20 cellular contexts compared by ENCODE assay signal in genomic region chr15:78789615-78790014, GRCh38. TPM values are rescaled to one million over a fixed set of nuclear protein-coding genes. Genes with fewer than 3 reads are reported as not detected.
DNase-seq lines count a peak whose midpoint lies in the region; ATAC-seq, FAIRE-seq and TF ChIP-seq lines count a peak whose summit lies in the region.
"Had no signal": no experiment of that assay in that cellular context is flagged by ENCODE, and none has a peak within 500 bp of the region (broad histone marks: within the 10 kb centered on the region; RNA-seq: fewer than 3 reads in every experiment).

No MANE protein-coding gene starts in this region.

- ATAC-seq in Right ventricle myocardium inferior (peak; percentile 9), left ventricle myocardium superior (no peak), K562 (no peak)
- ATAC-seq: CD8-positive, alpha-beta T cell had no signal

- no peak for TF ChIP-seq RAD21 in K562 (CRISPR knock-in tag; conservative IDR thresholded peaks at IDR 0.05 in 1 of 2, IDR thresholded peaks at IDR 0.05 in 1 of 2)

- no peaks in the 10 kb centered on the region for H3K79me1 ChIP-seq in neuronal stem cell (ENCODE audit: low read depth, low read length)

- H3K4me2 ChIP-seq in K562 (ENCODE audit: insufficient read depth, low read length) (no peak overlapping the region), neuronal stem cell (ENCODE audit: insufficient read depth, low read length, poor library complexity, severe bottlenecking) (no peak overlapping the region)

- H3K18ac ChIP-seq in neuronal stem cell (ENCODE audit: low read length), result no peak overlapping the region

- H3K4me3 ChIP-seq in K562, result no peak overlapping the region
- H3K4me3 ChIP-seq in neuronal stem cell (ENCODE audit: low read length in 2 of 2), result no peak overlapping the region

- H2BK15ac ChIP-seq in neuronal stem cell (ENCODE audit: low read length), result no peak overlapping the region

- H2BK120ac ChIP-seq in neuronal stem cell (ENCODE audit: low read depth, low read length), result no peak overlapping the region

- POLR2A ChIA-PET in K562 (lab: Yijun Ruan, JAX), result interaction anchor here (0.6 kb wide), 1 partner anchor 20 kb away, joined by 3 read pairs; no protein-coding TSS in a partner anchor

- H3K9ac ChIP-seq in K562 (ENCODE audit: insufficient read depth in 1 of 2, low read depth in 2 of 2, low read length in 2 of 2), result no peak overlapping the region
- peak overlapping the region; percentile 21 for H3K9ac ChIP-seq in neuronal stem cell (ENCODE audit: low read depth, low read length, poor library complexity)

- no peaks in the 10 kb centered on the region for H3K9me3 Mint-ChIP-seq in T-helper 2 cell treated with Interferon-gamma antibody and Interleukin-4, amounts not matched to agents 5 μg/mL and 100 μg/mL, for 36 hours
- H3K9me3 Mint-ChIP-seq in type B pancreatic cell, result no peaks in the 10 kb centered on the region

- no peak overlapping the region for H4K8ac ChIP-seq in neuronal stem cell (ENCODE audit: low read depth, low read length)

- peaks cover 3% of the 10 kb centered on the region for H3K27me3 Mint-ChIP-seq in T-helper 2 cell treated with Interferon-gamma antibody and Interleukin-4, amounts not matched to agents 5 μg/mL and 100 μg/mL, for 36 hours (ENCODE audit: low read depth)
- H3K27me3 Mint-ChIP-seq in type B pancreatic cell, result no peaks in the 10 kb centered on the region

- H2BK12ac ChIP-seq in neuronal stem cell (ENCODE audit: low read length), result peak overlapping the region; percentile 41

- peaks cover 17% of the 10 kb centered on the region for H3K4me1 Mint-ChIP-seq in T-helper 2 cell treated with Interferon-gamma antibody and Interleukin-4, amounts not matched to agents 5 μg/mL and 100 μg/mL, for 36 hours (ENCODE audit: low read depth)
- H3K4me1 Mint-ChIP-seq in type B pancreatic cell (ENCODE audit: unreplicated experiment), result no peaks in the 10 kb centered on the region

- TF ChIP-seq POLR2A in K562 (conservative IDR thresholded peaks at IDR 0.05), result no peak

- H3K27ac ChIP-seq in K562 (ENCODE audit: extremely low read depth, low read depth, low read length), result no peak overlapping the region
- no peak overlapping the region for H3K27ac ChIP-seq in neuronal stem cell (replicated peaks; ENCODE audit: low read length)
- H3K27ac ChIP-seq: 22Rv1 had no signal

- TF ChIP-seq EP300 in K562 (IDR thresholded peaks at IDR 0.05; ENCODE audit: low read length), result no peak

- no peak overlapping the region for H2AFZ ChIP-seq in K562 (ENCODE audit: low read depth, low read length)
- no peak overlapping the region for H2AFZ ChIP-seq in neuronal stem cell (ENCODE audit: low read length)

- H3K27me3 ChIP-seq in K562 (ENCODE audit: control insufficient read depth in 2 of 2, insufficient read depth in 2 of 2, low read length in 2 of 2) (peaks cover 12 to 51% of the 10 kb centered on the region in 2 experiments; a peak in 4 of 5 replicates), neuronal stem cell (ENCODE audit: control insufficient read depth in 3 of 3, insufficient read depth in 3 of 3, low read depth in 1 of 3, low read length in 3 of 3) (no peaks in the 10 kb centered on the region)

- H4K20me1 ChIP-seq in K562 (replicated peaks; ENCODE audit: control insufficient read depth, insufficient read depth, low read length), result no peaks in the 10 kb centered on the region

- 2% methylated on average over 16 of the region's 17 CpGs for WGBS in K562 (ENCODE audit: insufficient coverage, low coverage, missing lambda C conversion rate)
- WGBS in neuronal stem cell (ENCODE audit: extremely low coverage in 2 of 2, insufficient read length in 2 of 2, insufficient replicate concordance in 1 of 2), 2 donors, result no CpG with 5 or more reads among the region's 17 CpGs

- H3K4me1 ChIP-seq in K562 (replicated peaks in 1 of 2; ENCODE audit: control insufficient read depth in 2 of 2, insufficient read depth in 2 of 2, low read length in 2 of 2) (peaks cover 0 to 4% of the 10 kb centered on the region in 2 experiments; a peak in 1 of 5 replicates), neuronal stem cell (ENCODE audit: control insufficient read depth in 2 of 2, insufficient read depth in 1 of 2, low read depth in 1 of 2, low read length in 2 of 2) (no peaks in the 10 kb centered on the region)

- H2BK5ac ChIP-seq in neuronal stem cell (ENCODE audit: low read length), result no peak overlapping the region

- no peak overlapping the region for H2AK5ac ChIP-seq in neuronal stem cell (ENCODE audit: low read depth, low read length)

- no peak overlapping the region for H3K23ac ChIP-seq in neuronal stem cell (ENCODE audit: low read depth, low read length, poor library complexity)

- H3K4me3 Mint-ChIP-seq in T-helper 2 cell treated with Interferon-gamma antibody and Interleukin-4, amounts not matched to agents 5 μg/mL and 100 μg/mL, for 36 hours, result peak overlapping the region; percentile 41
- H3K4me3 Mint-ChIP-seq in type B pancreatic cell, result no peak overlapping the region
- H3K4me3 Mint-ChIP-seq: CD14-positive monocyte; CD8-positive, alpha-beta T cell; HFFc6 had no signal

- H3K79me2 ChIP-seq in K562 (ENCODE audit: control insufficient read depth, insufficient read depth, low read length), result no peaks in the 10 kb centered on the region

- TF ChIP-seq CTCF in K562 (IDR thresholded peaks at IDR 0.05 in 2 of 3, conservative IDR thresholded peaks at IDR 0.05 in 1 of 3; ENCODE audit: insufficient read depth in 2 of 3, low read depth in 1 of 3, low read length in 3 of 3) (no peak), type B pancreatic cell (conservative IDR thresholded peaks at IDR 0.05) (no peak)

- H3K9me1 ChIP-seq in K562 (ENCODE audit: control insufficient read depth, insufficient read depth, low read length), result no peaks in the 10 kb centered on the region

- FAIRE-seq in K562 (lab: Jason Lieb, UNC), result no peak
- FAIRE-seq: D721Med, G401.6, GM12892 had no signal

- H3K36me3 Mint-ChIP-seq in T-helper 2 cell treated with Interferon-gamma antibody and Interleukin-4, amounts not matched to agents 5 μg/mL and 100 μg/mL, for 36 hours (ENCODE audit: low read depth), result peaks cover 8% of the 10 kb centered on the region
- H3K36me3 Mint-ChIP-seq in type B pancreatic cell, result peaks cover 16% of the 10 kb centered on the region
- H3K36me3 Mint-ChIP-seq: CD14-positive monocyte; CD8-positive, alpha-beta T cell had no signal

- H3K4ac ChIP-seq in neuronal stem cell (ENCODE audit: low read length), result no peak overlapping the region

- H3K36me3 ChIP-seq in K562 (ENCODE audit: control insufficient read depth, insufficient read depth, low read length) (no peaks in the 10 kb centered on the region), neuronal stem cell (replicated peaks in 1 of 2; ENCODE audit: control insufficient read depth in 2 of 2, insufficient read depth in 2 of 2, low read length in 2 of 2) (peaks cover 44 to 91% of the 10 kb centered on the region in 2 donors)

- intact Hi-C loops in Right ventricle myocardium inferior (cut with DNase I), result no loop called here
- intact Hi-C loops in left ventricle myocardium superior (cut with micrococcal nuclease), result no loop called here
- intact Hi-C loops in K562 (cut with micrococcal nuclease), result no loop called here

- no peak overlapping the region for H4K91ac ChIP-seq in neuronal stem cell (ENCODE audit: low read depth, low read length, poor library complexity)

- in situ Hi-C loops in K562 (cut with MboI), result no loop called here

- CTCF ChIA-PET in K562 (lab: Yijun Ruan, JAX; ENCODE audit: low intra/inter-chr PET ratio), result no interaction called here

- no peak for DNase-seq in T-helper 2 cell treated with Interferon-gamma antibody and Interleukin-4, amounts not matched to agents 5 μg/mL and 100 μg/mL, for 36 hours (ENCODE audit: low spot score)
- DNase-seq in T-helper 2 cell, result no peak
- DNase-seq in Right ventricle myocardium inferior (ENCODE audit: missing footprints), result no peak
- DNase-seq in left ventricle myocardium superior, result no peak
- no peak for DNase-seq in K562 (ENCODE audit: extremely low read depth in 1 of 4, low spot score in 3 of 4)
- DNase-seq in neuronal stem cell (ENCODE audit: low spot score), result no peak
- DNase-seq in type B pancreatic cell (ENCODE audit: extremely low spot score, unreplicated experiment), result no peak
- no peak for DNase-seq in nucleus accumbens (lab: John Stamatoyannopoulos, UW)
- DNase-seq: CD8-positive, alpha-beta T cell; COR-L47; DMS153; DMS79 treated with DMSO at 0.1 percent for 48 hours; EL; HCEC 1CT had no signal

- peak overlapping the region; percentile 70 for H3K27ac Mint-ChIP-seq in T-helper 2 cell treated with Interferon-gamma antibody and Interleukin-4, amounts not matched to agents 5 μg/mL and 100 μg/mL, for 36 hours
- no peak overlapping the region for H3K27ac Mint-ChIP-seq in type B pancreatic cell
- H3K27ac Mint-ChIP-seq: CD14-positive monocyte; CD8-positive, alpha-beta T cell; HFFc6 had no signal

- BruUV-seq in K562 (replicated peaks; lab: Mats Ljungman, UMichigan), result no TSS peak

- H3K14ac ChIP-seq in neuronal stem cell (ENCODE audit: low read length), result peak overlapping the region; percentile 82

- H3K9me3 ChIP-seq in K562 (replicated peaks; ENCODE audit: control insufficient read depth, insufficient read depth, low read depth, low read length) (no peaks in the 10 kb centered on the region), neuronal stem cell (replicated peaks in 1 of 2; ENCODE audit: control insufficient read depth in 2 of 2, insufficient read depth in 1 of 2, low read depth in 1 of 2, low read length in 2 of 2) (peaks cover 0 to 10% of the 10 kb centered on the region in 2 donors)

RNA-seq across cellular contexts. Expression of gene ADAMTS7, which starts 21.6 kb away (rescaled TPM):
- total RNA-seq in Right ventricle myocardium inferior, result 32.1 TPM
- 37.9 TPM for total RNA-seq in left ventricle myocardium superior
- 0.76 TPM in 1 of 2 replicates, not detected in the other for total RNA-seq in K562 (2011; cell fraction: chromatin; rRNA removed; ENCODE audit: low replicate concordance)
- 0.13 and 0.50 TPM in 2 replicates for total RNA-seq in K562 (2011; cell fraction: nucleolus; rRNA removed)
- 0.31 TPM in 1 of 2 replicates, not detected in the other for total RNA-seq in K562 (2011; cell fraction: nucleoplasm; rRNA removed)
- not detected in 2 replicates for total RNA-seq in K562 (2014; rRNA removed)
- not detected in 2 replicates for total RNA-seq in K562 (2014; rRNA removed; fragmentation: Illumina TruSeq; extraction: Trizol)
- not detected in 2 replicates for total RNA-seq in K562 (2015; rRNA removed; fragmentation: Illumina TruSeq; extraction: Trizol)
- total RNA-seq in K562 (2021), result 0.07 and 0.13 TPM in 2 replicates
- 0.12 TPM in 1 of 2 replicates, not detected in the other for polyA plus RNA-seq in K562 (2011; rRNA removed)
- 0.06 and 0.09 TPM in 2 replicates for polyA plus RNA-seq in K562 (2011; cell fraction: cytosol; rRNA removed)
- polyA plus RNA-seq in K562 (2011; cell fraction: nucleus; rRNA removed), result 0.11 and 0.13 TPM in 2 replicates
- polyA plus RNA-seq in K562 (2012), result 0.03 and 0.21 TPM in 2 replicates
- polyA plus RNA-seq in K562 (2014; fragmentation: Illumina TruSeq; extraction: Trizol), result not detected in 2 replicates
- polyA plus RNA-seq in K562 (2014; fragmentation: Nextera tagmentation; extraction: Ambion mirVana), result not detected
- 0.05 TPM in 1 of 2 replicates, not detected in the other for polyA plus RNA-seq in K562 (2014; rRNA removed)
- 0.12 and 0.18 TPM in 2 replicates for polyA minus RNA-seq in K562 (2011; rRNA and poly(A)+ RNA removed)
- polyA minus RNA-seq in K562 (2011; cell fraction: cytosol; rRNA and poly(A)+ RNA removed), result not detected in 2 replicates
- polyA minus RNA-seq in K562 (2011; cell fraction: nucleus; rRNA and poly(A)+ RNA removed), result 0.13 and 0.22 TPM in 2 replicates
- polyA plus RNA-seq in neuronal stem cell (2013, experiment 1 of 2), result 36.9 TPM
- polyA plus RNA-seq in neuronal stem cell (2013, experiment 2 of 2), result 37.0 TPM
- total RNA-seq in type B pancreatic cell (ENCODE audit: low replicate concordance), result 8.4 and 51.9 TPM in 2 replicates
- total RNA-seq: CD8-positive, alpha-beta T cell had no signal
- polyA plus RNA-seq: CD14-positive monocyte had no signal
